28 cellular contexts compared by ENCODE assay signal in the genomic region with DNA sequence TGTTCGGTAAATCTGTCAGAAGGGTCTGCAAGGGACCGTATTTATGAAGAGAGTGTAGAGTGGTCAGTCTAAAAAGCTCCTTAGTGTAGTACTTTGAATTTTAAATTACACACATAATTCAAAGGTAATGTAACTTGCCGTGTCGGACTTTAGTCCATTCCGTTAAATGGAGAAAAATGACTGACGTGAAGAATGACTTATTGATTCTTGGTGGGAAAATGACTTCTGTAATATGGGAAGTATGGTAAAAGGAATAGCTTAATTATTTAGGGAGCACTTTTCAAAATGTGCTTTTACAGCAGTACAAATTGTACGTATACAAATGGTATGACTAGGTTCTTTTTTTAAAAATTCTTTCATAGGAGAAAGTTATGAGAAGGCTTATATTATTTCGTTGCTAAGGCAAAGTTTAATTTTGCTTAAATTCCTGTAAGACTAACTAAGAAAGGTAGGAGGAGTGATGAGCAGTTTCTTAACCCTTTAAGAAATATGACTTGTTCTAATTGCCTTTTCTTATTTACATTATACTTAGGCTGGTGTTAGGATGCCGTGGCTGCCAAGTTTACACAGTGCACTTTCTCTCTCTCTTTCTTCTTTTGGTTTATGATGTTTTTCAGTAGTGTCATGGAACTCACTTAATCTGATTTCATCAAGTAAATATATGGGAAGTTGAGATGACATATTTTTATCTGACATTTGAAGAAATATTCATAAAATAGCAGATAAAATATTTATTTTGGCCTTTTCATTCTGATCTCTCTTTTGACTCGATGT.
DNase-seq lines count a peak whose midpoint lies in the region; ATAC-seq and TF ChIP-seq lines count a peak whose summit lies in the region.
"Had no signal": no experiment of that assay in that cellular context is flagged by ENCODE, and none has a peak within 500 bp of the region (broad histone marks: within the 10 kb centered on the region; RNA-seq: fewer than 3 reads in every experiment).

No MANE protein-coding gene starts in this region.

- H3K36me3 ChIP-seq in HUES48 (ENCODE audit: control insufficient read depth, insufficient read depth, low read length) (no peaks in the 10 kb centered on the region), neuron (ENCODE audit: insufficient read depth, low read length) (no peaks in the 10 kb centered on the region)
- H3K36me3 ChIP-seq: adrenal gland, breast epithelium, gastrocnemius medialis, neutrophil, upper lobe of left lung had no signal

- ATAC-seq in GM18868 (IDR thresholded peaks at IDR 0.05; ENCODE audit: unreplicated experiment) = no peak
- no peak for ATAC-seq in stimulated activated memory B cell treated with anti-CD40 and anti-IgM and Interleukin-4, amounts not matched to agents 10 μg/mL and 1 μg/mL and 100 μg/mL, for 72 hours
- ATAC-seq: effector memory CD8-positive, alpha-beta T cell; gastrocnemius medialis; GM12878; mucosa of descending colon; psoas muscle had no signal

- no peak overlapping the region for H3K4me3 Mint-ChIP-seq in stimulated activated memory B cell treated with anti-CD40 and anti-IgM and Interleukin-4, amounts not matched to agents 10 μg/mL and 1 μg/mL and 100 μg/mL, for 72 hours
- H3K4me3 Mint-ChIP-seq: CD4-positive, alpha-beta memory T cell; effector memory CD8-positive, alpha-beta T cell had no signal

- H3K27ac ChIP-seq in HUES48 (ENCODE audit: low read depth, low read length) = peak overlapping the region; percentile 32
- H3K27ac ChIP-seq in coronary artery = peak overlapping the region in 1 of 2 donors; percentile 21
- H3K27ac ChIP-seq: adrenal gland, gastrocnemius medialis, neutrophil, psoas muscle, upper lobe of left lung had no signal

- H3K27ac Mint-ChIP-seq in stimulated activated memory B cell treated with anti-CD40 and anti-IgM and Interleukin-4, amounts not matched to agents 10 μg/mL and 1 μg/mL and 100 μg/mL, for 72 hours = no peak overlapping the region
- H3K27ac Mint-ChIP-seq: CD4-positive, alpha-beta memory T cell; effector memory CD8-positive, alpha-beta T cell had no signal

- POLR2A ChIA-PET in GM10248 (lab: Yijun Ruan, JAX) = no interaction called here

- H3K9me3 ChIP-seq in HUES48 (ENCODE audit: control insufficient read depth, insufficient read depth, low read length) = no peaks in the 10 kb centered on the region
- H3K9me3 ChIP-seq in neuron (ENCODE audit: low read length) = no peaks in the 10 kb centered on the region
- H3K9me3 ChIP-seq: adrenal gland, breast epithelium, gastrocnemius medialis, mucosa of descending colon, neutrophil, psoas muscle, upper lobe of left lung had no signal

- no peaks in the 10 kb centered on the region for H3K27me3 Mint-ChIP-seq in stimulated activated memory B cell treated with anti-CD40 and anti-IgM and Interleukin-4, amounts not matched to agents 10 μg/mL and 1 μg/mL and 100 μg/mL, for 72 hours
- H3K27me3 Mint-ChIP-seq: CD4-positive, alpha-beta memory T cell; effector memory CD8-positive, alpha-beta T cell had no signal

- peaks cover 5% of the 10 kb centered on the region for H3K36me3 Mint-ChIP-seq in stimulated activated memory B cell treated with anti-CD40 and anti-IgM and Interleukin-4, amounts not matched to agents 10 μg/mL and 1 μg/mL and 100 μg/mL, for 72 hours

- H3K27me3 ChIP-seq in HUES48 (ENCODE audit: control insufficient read depth, insufficient read depth, low read length) (no peaks in the 10 kb centered on the region), neuron (ENCODE audit: insufficient read depth, low read length) (no peaks in the 10 kb centered on the region)
- H3K27me3 ChIP-seq: adrenal gland, breast epithelium, gastrocnemius medialis, neutrophil, upper lobe of left lung had no signal

- CTCF ChIA-PET in GM10248 (lab: Yijun Ruan, JAX) = no interaction called here

- H3K9me3 Mint-ChIP-seq in stimulated activated memory B cell treated with anti-CD40 and anti-IgM and Interleukin-4, amounts not matched to agents 10 μg/mL and 1 μg/mL and 100 μg/mL, for 72 hours = no peaks in the 10 kb centered on the region

- H2AFZ ChIP-seq in neuron (ENCODE audit: low read depth, low read length) = peak overlapping the region; percentile 70

- DNase-seq in DMS153 treated with DMSO at 0.1 percent for 48 hours (lab: John Stamatoyannopoulos, UW; ENCODE audit: unreplicated experiment) (peak; percentile 27), DMS153 (lab: John Stamatoyannopoulos, UW) (no peak), coronary artery (ENCODE audit: low spot score) (no peak), GM10248 (ENCODE audit: extremely low spot score) (no peak)
- DNase-seq: 8988T; activated CD4-positive, alpha-beta T cell treated with anti-CD3 and anti-CD28 coated beads for 48 hours; activated naive CD4-positive, alpha-beta T cell; activated T-cell treated with anti-CD3 and anti-CD28 coated beads, Interleukin-2, amount 50 U/mL, for 48 hours; CD4-positive, alpha-beta memory T cell; effector memory CD8-positive, alpha-beta T cell; gastrocnemius medialis; HCEC 1CT; islet precursor cell; MM.1S; NCI-H2171 treated with DMSO at 0.1 percent for 48 hours; NCI-H526; psoas muscle; stimulated activated CD8-positive, alpha-beta memory T cell treated with anti-CD3 and anti-CD28 coated beads, Interleukin-4, amount 100 ng/mL, for 48 hours; upper lobe of left lung had no signal

- TF ChIP-seq CTCF in coronary artery (IDR thresholded peaks at IDR 0.05) = no peak
- TF ChIP-seq CTCF in GM10248 (IDR thresholded peaks at IDR 0.05; ENCODE audit: control extremely low read depth, extremely low read depth, low read depth, missing control alignments) = no peak

- H3K9ac ChIP-seq in HUES48 (ENCODE audit: low read depth, low read length) = no peak overlapping the region

- H3K4me3 ChIP-seq in HUES48 (ENCODE audit: low read depth, low read length) = no peak overlapping the region
- H3K4me3 ChIP-seq in coronary artery = peak overlapping the region; percentile 19
- peak overlapping the region; percentile 32 for H3K4me3 ChIP-seq in neuron (ENCODE audit: low read length)
- H3K4me3 ChIP-seq: adrenal gland, breast epithelium, GM12878, mucosa of descending colon, psoas muscle, upper lobe of left lung had no signal

- H3K4me1 ChIP-seq in HUES48 (ENCODE audit: control insufficient read depth, insufficient read depth, low read length) (peaks cover 30% of the 10 kb centered on the region), neuron (ENCODE audit: insufficient read depth, low read length) (peaks cover 23% of the 10 kb centered on the region)
- H3K4me1 ChIP-seq: adrenal gland, psoas muscle had no signal

- no peaks in the 10 kb centered on the region for H3K4me1 Mint-ChIP-seq in stimulated activated memory B cell treated with anti-CD40 and anti-IgM and Interleukin-4, amounts not matched to agents 10 μg/mL and 1 μg/mL and 100 μg/mL, for 72 hours
- H3K4me1 Mint-ChIP-seq: CD4-positive, alpha-beta memory T cell had no signal
